12 cellular contexts compared by ENCODE assay signal in genomic region chr4:20305976-20306375, GRCh38. TPM values are rescaled to one million over a fixed set of nuclear protein-coding genes. Genes with fewer than 3 reads are reported as not detected.
DNase-seq lines count a peak whose midpoint lies in the region; ATAC-seq and TF ChIP-seq lines count a peak whose summit lies in the region.
"Had no signal": no experiment of that assay in that cellular context is flagged by ENCODE, and none has a peak within 500 bp of the region (broad histone marks: within the 10 kb centered on the region; RNA-seq: fewer than 3 reads in every experiment).

No MANE protein-coding gene starts in this region.

- H3K27me3 ChIP-seq in OCI-LY3 (ENCODE audit: low read depth, low read length) = no peaks in the 10 kb centered on the region
- no peaks in the 10 kb centered on the region for H3K27me3 ChIP-seq in fibroblast of lung (ENCODE audit: control insufficient read depth, insufficient read depth, low read length)
- H3K27me3 ChIP-seq in CD8-positive, alpha-beta T cell (ENCODE audit: insufficient read depth, low read length) = no peaks in the 10 kb centered on the region
- H3K27me3 ChIP-seq: BLaER1 had no signal

- no peaks in the 10 kb centered on the region for H3K4me1 ChIP-seq in OCI-LY3 (ENCODE audit: low read length)
- H3K4me1 ChIP-seq in fibroblast of lung (ENCODE audit: control insufficient read depth, extremely low read depth, insufficient read depth, low read length) = no peaks in the 10 kb centered on the region
- H3K4me1 ChIP-seq in CD8-positive, alpha-beta T cell (ENCODE audit: insufficient read depth, low read length) = no peaks in the 10 kb centered on the region
- H3K4me1 ChIP-seq: BLaER1 had no signal

- H3K9me3 Mint-ChIP-seq in type B pancreatic cell = no peaks in the 10 kb centered on the region
- H3K9me3 Mint-ChIP-seq in CD8-positive, alpha-beta T cell = no peaks in the 10 kb centered on the region

- no peak overlapping the region for H3K27ac Mint-ChIP-seq in type B pancreatic cell
- no peak overlapping the region for H3K27ac Mint-ChIP-seq in CD8-positive, alpha-beta T cell

- peak; percentile 14 for DNase-seq in SIG-M5 treated with dmso at 0.1 percent for 504 hours (lab: John Stamatoyannopoulos, UW; ENCODE audit: unreplicated experiment)
- no peak for DNase-seq in SIG-M5 (lab: John Stamatoyannopoulos, UW)
- DNase-seq in fibroblast of lung (ENCODE audit: low read depth in 2 of 2) = peak in 1 of 2 donors; percentile 71
- no peak for DNase-seq in type B pancreatic cell (ENCODE audit: extremely low spot score, unreplicated experiment)
- DNase-seq in CD8-positive, alpha-beta T cell = no peak
- DNase-seq: right cardiac atrium had no signal

- no peak overlapping the region for H3K4me3 ChIP-seq in OCI-LY3 (ENCODE audit: low read length)
- no peak overlapping the region for H3K4me3 ChIP-seq in fibroblast of lung (replicated peaks in 1 of 4; ENCODE audit: control extremely low read depth in 1 of 4, insufficient read depth in 1 of 4, low read depth in 3 of 4, low read length in 4 of 4)
- no peak overlapping the region for H3K4me3 ChIP-seq in CD8-positive, alpha-beta T cell (ENCODE audit: low read depth, low read length)
- H3K4me3 ChIP-seq: BLaER1, K562 had no signal

- H3K27ac ChIP-seq in OCI-LY3 (ENCODE audit: low read length) (no peak overlapping the region), fibroblast of lung (ENCODE audit: insufficient read depth, low read length) (no peak overlapping the region)
- no peak overlapping the region for H3K27ac ChIP-seq in CD8-positive, alpha-beta T cell (ENCODE audit: low read depth, low read length)
- H3K27ac ChIP-seq: BLaER1 had no signal

- POLR2A ChIA-PET in CD8-positive, alpha-beta T cell (lab: Charles Lee) = no interaction called here

- intact Hi-C loops in CD8-positive, alpha-beta T cell (cut with DNase I, micrococcal nuclease) = no loop called here

- no peaks in the 10 kb centered on the region for H3K79me2 ChIP-seq in OCI-LY3 (ENCODE audit: low read length)
- H3K79me2 ChIP-seq in fibroblast of lung (ENCODE audit: control insufficient read depth, insufficient read depth, low read length) = no peaks in the 10 kb centered on the region

- CTCF ChIA-PET in CD8-positive, alpha-beta T cell (lab: Charles Lee) = no interaction called here

- H3K27me3 Mint-ChIP-seq in type B pancreatic cell = no peaks in the 10 kb centered on the region
- H3K27me3 Mint-ChIP-seq in CD8-positive, alpha-beta T cell (ENCODE audit: low read depth) = no peaks in the 10 kb centered on the region

- H3K36me3 ChIP-seq in OCI-LY3 (replicated peaks; ENCODE audit: low read depth, low read length) (no peaks in the 10 kb centered on the region), fibroblast of lung (ENCODE audit: control insufficient read depth, insufficient read depth, low read length) (no peaks in the 10 kb centered on the region)
- H3K36me3 ChIP-seq in CD8-positive, alpha-beta T cell (ENCODE audit: insufficient read depth, low read length) = no peaks in the 10 kb centered on the region
- H3K36me3 ChIP-seq: BLaER1 had no signal

- H4K20me1 ChIP-seq in OCI-LY3 (ENCODE audit: insufficient read depth, low read length) = no peaks in the 10 kb centered on the region
- H4K20me1 ChIP-seq in fibroblast of lung (ENCODE audit: control insufficient read depth, extremely low read depth, insufficient read depth, low read length) = no peaks in the 10 kb centered on the region
- H4K20me1 ChIP-seq: BLaER1 had no signal

- H2AFZ ChIP-seq in OCI-LY3 (ENCODE audit: low read depth, low read length) (no peak overlapping the region), fibroblast of lung (ENCODE audit: low read length) (no peak overlapping the region)

- ATAC-seq in HG03378 (IDR thresholded peaks at IDR 0.05; ENCODE audit: unreplicated experiment) = no peak
- no peak for ATAC-seq in GM19452 (IDR thresholded peaks at IDR 0.05; ENCODE audit: unreplicated experiment)
- no peak for ATAC-seq in CD8-positive, alpha-beta T cell
- ATAC-seq: K562, right cardiac atrium had no signal

- H3K9ac ChIP-seq in OCI-LY3 (ENCODE audit: low read length) (no peak overlapping the region), fibroblast of lung (ENCODE audit: insufficient read depth, low read length) (no peak overlapping the region)
- H3K9ac ChIP-seq: BLaER1 had no signal

- H3K4me2 ChIP-seq in OCI-LY3 (ENCODE audit: low read length) = no peak overlapping the region
- H3K4me2 ChIP-seq in fibroblast of lung (ENCODE audit: extremely low read depth, insufficient read depth, low read length) = no peak overlapping the region
- H3K4me2 ChIP-seq: BLaER1 had no signal

- no peaks in the 10 kb centered on the region for H3K4me1 Mint-ChIP-seq in type B pancreatic cell (ENCODE audit: unreplicated experiment)
- H3K4me1 Mint-ChIP-seq in CD8-positive, alpha-beta T cell (ENCODE audit: low read depth) = no peaks in the 10 kb centered on the region

- TF ChIP-seq CTCF in OCI-LY3 (IDR thresholded peaks at IDR 0.05; ENCODE audit: low read depth, low read length) = peak; percentile 30
- TF ChIP-seq CTCF in fibroblast of lung (conservative IDR thresholded peaks at IDR 0.05 in 1 of 2, IDR thresholded peaks at IDR 0.05 in 1 of 2; ENCODE audit: low read depth in 1 of 2, low read length in 2 of 2) = peak; percentile 48 to 49
- peak; percentile 53 for TF ChIP-seq CTCF in type B pancreatic cell (conservative IDR thresholded peaks at IDR 0.05)
- TF ChIP-seq CTCF in CD8-positive, alpha-beta T cell (IDR thresholded peaks at IDR 0.05) = no peak

- no peaks in the 10 kb centered on the region for H3K9me3 ChIP-seq in OCI-LY3 (ENCODE audit: insufficient read depth, low read length)
- no peaks in the 10 kb centered on the region for H3K9me3 ChIP-seq in fibroblast of lung (ENCODE audit: control insufficient read depth, insufficient read depth, low read depth, low read length)
- no peaks in the 10 kb centered on the region for H3K9me3 ChIP-seq in CD8-positive, alpha-beta T cell (ENCODE audit: low read length)
- H3K9me3 ChIP-seq: BLaER1 had no signal

- H3K36me3 Mint-ChIP-seq in type B pancreatic cell = peaks cover 12% of the 10 kb centered on the region
- no peaks in the 10 kb centered on the region for H3K36me3 Mint-ChIP-seq in CD8-positive, alpha-beta T cell

- no peak overlapping the region for H3K4me3 Mint-ChIP-seq in type B pancreatic cell
- no peak overlapping the region for H3K4me3 Mint-ChIP-seq in CD8-positive, alpha-beta T cell

RNA-seq across cellular contexts. Expression of gene SLIT2, which starts 54.3 kb away (rescaled TPM):
- 12.6 and 21.1 TPM in 2 replicates for total RNA-seq in fibroblast of lung
- polyA plus RNA-seq in fibroblast of lung = 25.8 and 27.8 TPM in 2 replicates
- 17.0 and 21.8 TPM in 2 replicates for polyA plus RNA-seq in fibroblast of lung (2012)
- 23.5 and 23.8 TPM in 2 replicates for polyA minus RNA-seq in fibroblast of lung (ENCODE audit: low replicate concordance)
- 7.4 and 105 TPM in 2 replicates for total RNA-seq in type B pancreatic cell (ENCODE audit: low replicate concordance)
- not detected for total RNA-seq in CD8-positive, alpha-beta T cell
- total RNA-seq: activated CD8-positive, alpha-beta memory T cell treated with anti-CD3 and anti-CD28 coated beads for 36 hours had no signal
